Comparison of ENCODE assay signal across 16 cellular contexts in genomic region chr21:29448766-29449165, GRCh38.
A peak's percentile ranks its signal among the peaks of the same experiment; 100 is the strongest.
DNase-seq lines count a peak whose midpoint lies in the region; ATAC-seq and TF ChIP-seq lines count a peak whose summit lies in the region.
"Had no signal": no experiment of that assay in that cellular context is flagged by ENCODE, and none has a peak within 500 bp of the region (broad histone marks: within the 10 kb centered on the region; RNA-seq: fewer than 3 reads in every experiment).

No MANE protein-coding gene starts in this region.

- no peak for ATAC-seq in GM21360 (IDR thresholded peaks at IDR 0.05; ENCODE audit: unreplicated experiment)
- ATAC-seq: GM12878, GM23338 had no signal

- no peaks in the 10 kb centered on the region for H3K9me3 ChIP-seq in HEK293 (ENCODE audit: control insufficient read depth, insufficient read depth, low read depth, low read length)
- H3K9me3 ChIP-seq in spleen, result peaks cover 0 to 21% (median 16%) of the 10 kb centered on the region in 8 donors
- H3K9me3 ChIP-seq: BE2C had no signal

- intact Hi-C loops in activated T-helper 1 cell treated with anti-CD3 and anti-CD28 coated beads, Interleukin-12 subunit alpha, Interleukin-12 subunit beta, Interleukin-2, Interleukin-4 antibody, amounts not matched to agents 30 ng/mL and 10 ng/mL and 1 ng/mL, durations not matched to agents 14 hours and 24 hours and 36 hours (cut with micrococcal nuclease), result no loop called here
- intact Hi-C loops in spleen (cut with DNase I; ENCODE audit: low total_unique reads), result no loop called here

- H3K36me3 ChIP-seq in HEK293 (ENCODE audit: control insufficient read depth in 2 of 2, insufficient read depth in 1 of 2, low read length in 2 of 2) (no peaks in the 10 kb centered on the region), spleen (no peaks in the 10 kb centered on the region)
- H3K36me3 ChIP-seq: BE2C had no signal

- peaks cover 15% of the 10 kb centered on the region for H3K4me1 Mint-ChIP-seq in activated naive CD4-positive, alpha-beta T cell treated with anti-CD3 and anti-CD28 coated beads, Interleukin-2, amount 10 ng/mL, durations not matched to agents 7 days and 5 days
- H3K4me1 Mint-ChIP-seq in activated T-helper 1 cell treated with anti-CD3 and anti-CD28 coated beads, Interleukin-12 subunit alpha, Interleukin-12 subunit beta, Interleukin-2, Interleukin-4 antibody, amounts not matched to agents 30 ng/mL and 10 ng/mL and 1 ng/mL, durations not matched to agents 14 hours and 24 hours and 36 hours (ENCODE audit: low read depth), result peaks cover 15% of the 10 kb centered on the region
- H3K4me1 Mint-ChIP-seq: GM23338 had no signal

- peaks cover 7% of the 10 kb centered on the region for H3K9me3 Mint-ChIP-seq in activated naive CD4-positive, alpha-beta T cell treated with anti-CD3 and anti-CD28 coated beads, Interleukin-2, amount 10 ng/mL, durations not matched to agents 7 days and 5 days
- H3K9me3 Mint-ChIP-seq in activated T-helper 1 cell treated with anti-CD3 and anti-CD28 coated beads, Interleukin-12 subunit alpha, Interleukin-12 subunit beta, Interleukin-2, Interleukin-4 antibody, amounts not matched to agents 30 ng/mL and 10 ng/mL and 1 ng/mL, durations not matched to agents 14 hours and 24 hours and 36 hours, result peaks cover 13% of the 10 kb centered on the region

- H3K27me3 Mint-ChIP-seq in activated naive CD4-positive, alpha-beta T cell treated with anti-CD3 and anti-CD28 coated beads, Interleukin-2, amount 10 ng/mL, durations not matched to agents 7 days and 5 days, result no peaks in the 10 kb centered on the region
- no peaks in the 10 kb centered on the region for H3K27me3 Mint-ChIP-seq in activated T-helper 1 cell treated with anti-CD3 and anti-CD28 coated beads, Interleukin-12 subunit alpha, Interleukin-12 subunit beta, Interleukin-2, Interleukin-4 antibody, amounts not matched to agents 30 ng/mL and 10 ng/mL and 1 ng/mL, durations not matched to agents 14 hours and 24 hours and 36 hours (ENCODE audit: insufficient read depth)

- H3K4me3 ChIP-seq in HEK293 (ENCODE audit: low read depth, low read length), result no peak overlapping the region
- no peak overlapping the region for H3K4me3 ChIP-seq in spleen
- H3K4me3 ChIP-seq: GM12878, GM23338 had no signal

- H3K27ac Mint-ChIP-seq in activated naive CD4-positive, alpha-beta T cell treated with anti-CD3 and anti-CD28 coated beads, Interleukin-2, amount 10 ng/mL, durations not matched to agents 7 days and 5 days, result peak overlapping the region; percentile 95
- H3K27ac Mint-ChIP-seq in activated T-helper 1 cell treated with anti-CD3 and anti-CD28 coated beads, Interleukin-12 subunit alpha, Interleukin-12 subunit beta, Interleukin-2, Interleukin-4 antibody, amounts not matched to agents 30 ng/mL and 10 ng/mL and 1 ng/mL, durations not matched to agents 14 hours and 24 hours and 36 hours, result peak overlapping the region; percentile 90
- H3K27ac Mint-ChIP-seq: GM23338 had no signal

- TF ChIP-seq POLR2A in spleen (IDR thresholded peaks at IDR 0.05), result no peak

- no peak overlapping the region for H3K4me3 Mint-ChIP-seq in activated naive CD4-positive, alpha-beta T cell treated with anti-CD3 and anti-CD28 coated beads, Interleukin-2, amount 10 ng/mL, durations not matched to agents 7 days and 5 days
- H3K4me3 Mint-ChIP-seq in activated T-helper 1 cell treated with anti-CD3 and anti-CD28 coated beads, Interleukin-12 subunit alpha, Interleukin-12 subunit beta, Interleukin-2, Interleukin-4 antibody, amounts not matched to agents 30 ng/mL and 10 ng/mL and 1 ng/mL, durations not matched to agents 14 hours and 24 hours and 36 hours, result no peak overlapping the region
- H3K4me3 Mint-ChIP-seq: GM23338 had no signal

- CTCF ChIA-PET in activated naive CD4-positive, alpha-beta T cell treated with anti-CD3 and anti-CD28 coated beads, Interleukin-2, amount 10 ng/mL, durations not matched to agents 7 days and 5 days (lab: Charles Lee), result interaction anchor here (1.2 to 2.1 kb wide), 3 partner anchors 11 to 72 kb away, joined by 3 to 7 read pairs (median 7); no protein-coding TSS in a partner anchor
- CTCF ChIA-PET in HEK293 (lab: Yijun Ruan, JAX), result interaction anchor here (0.7 to 1.2 kb wide), 2 partner anchors 16 to 406 kb away, joined by 3 to 4 read pairs; no protein-coding TSS in a partner anchor

- peaks cover 6% of the 10 kb centered on the region for H3K36me3 Mint-ChIP-seq in activated naive CD4-positive, alpha-beta T cell treated with anti-CD3 and anti-CD28 coated beads, Interleukin-2, amount 10 ng/mL, durations not matched to agents 7 days and 5 days
- H3K36me3 Mint-ChIP-seq in activated T-helper 1 cell treated with anti-CD3 and anti-CD28 coated beads, Interleukin-12 subunit alpha, Interleukin-12 subunit beta, Interleukin-2, Interleukin-4 antibody, amounts not matched to agents 30 ng/mL and 10 ng/mL and 1 ng/mL, durations not matched to agents 14 hours and 24 hours and 36 hours (ENCODE audit: low read depth), result peaks cover 5% of the 10 kb centered on the region

- TF ChIP-seq CTCF in HEK293 (tag by site-specific recombination; IDR thresholded peaks at IDR 0.05) (no peak), spleen (IDR thresholded peaks at IDR 0.05 in 8 of 11, conservative IDR thresholded peaks at IDR 0.05 in 3 of 11) (no peak)

- no peak overlapping the region for H3K27ac ChIP-seq in HEK293 (ENCODE audit: extremely low read depth, low read depth, low read length)
- peak overlapping the region; percentile 26 to 78 (median 67) for H3K27ac ChIP-seq in spleen

- H3K27me3 ChIP-seq in spleen (replicated peaks in 1 of 7), result no peaks in the 10 kb centered on the region
- H3K27me3 ChIP-seq: BE2C had no signal

- WGBS in spleen, 5 donors, result 76 to 94% (median 92%) methylated on average over 4 of the region's 4 CpGs

- no peaks in the 10 kb centered on the region for H3K4me1 ChIP-seq in HEK293 (ENCODE audit: control insufficient read depth, insufficient read depth, low read length)
- no peaks in the 10 kb centered on the region for H3K4me1 ChIP-seq in spleen
- H3K4me1 ChIP-seq: BE2C had no signal

- no peak for DNase-seq in activated naive CD4-positive, alpha-beta T cell treated with anti-CD3 and anti-CD28 coated beads, Interleukin-2, amount 10 ng/mL, durations not matched to agents 7 days and 5 days
- DNase-seq in activated naive CD4-positive, alpha-beta T cell treated with anti-CD3 and anti-CD28 coated beads, Interleukin-2, amount 50 U/mL, for 16 hours, result no peak
- DNase-seq in activated T-helper 1 cell treated with anti-CD3 and anti-CD28 coated beads, Interleukin-12 subunit alpha, Interleukin-12 subunit beta, Interleukin-2, Interleukin-4 antibody, amounts not matched to agents 30 ng/mL and 10 ng/mL and 1 ng/mL, durations not matched to agents 14 hours and 24 hours and 36 hours (ENCODE audit: low spot score), result no peak
- no peak for DNase-seq in spleen
- DNase-seq in A172 (ENCODE audit: low spot score), result no peak
- DNase-seq: BE2C, GDM1, NCI-H1105 treated with DMSO at 0.1 percent for 48 hours, NCI-H187 treated with DMSO at 0.1 percent for 48 hours, NCI-H345, NCI-H526 treated with DMSO at 0.1 percent for 48 hours, Right ventricle myocardium superior had no signal

- POLR2A ChIA-PET in HEK293 (lab: Yijun Ruan, JAX), result no interaction called here

TF ChIP-seq in HEK293, 187 proteins besides CTCF, POLR2A, EP300 and RAD21:
- TF ChIP-seq SCRT2 (tag by site-specific recombination; IDR thresholded peaks at IDR 0.05) (peak; percentile 79), ZSCAN18 (tag by site-specific recombination; IDR thresholded peaks at IDR 0.05) (no peak), ZNF133 (tag by site-specific recombination; IDR thresholded peaks at IDR 0.05) (peak; percentile 89)
